ENCODE assay signal across 14 cellular contexts in genomic region chr18:36578871-36579270, GRCh38.
DNase-seq lines count a peak whose midpoint lies in the region; ATAC-seq, FAIRE-seq and TF ChIP-seq lines count a peak whose summit lies in the region.
"Had no signal": no experiment of that assay in that cellular context is flagged by ENCODE, and none has a peak within 500 bp of the region (broad histone marks: within the 10 kb centered on the region; RNA-seq: fewer than 3 reads in every experiment).

No MANE protein-coding gene starts in this region.

- no TSS peak for BruUV-seq in HepG2 (replicated peaks; lab: Mats Ljungman, UMichigan)

- no peak overlapping the region for H2AFZ ChIP-seq in HepG2 (ENCODE audit: low read length)

- TF ChIP-seq CTCF in HepG2 (CRISPR knock-in tag; IDR thresholded peaks at IDR 0.05), result no peak
- TF ChIP-seq CTCF in right lobe of liver (IDR thresholded peaks at IDR 0.05), result no peak
- no peak for TF ChIP-seq CTCF in choroid plexus epithelial cell (conservative IDR thresholded peaks at IDR 0.05; ENCODE audit: low read depth, low read length)
- TF ChIP-seq CTCF in RWPE1 (conservative IDR thresholded peaks at IDR 0.05; ENCODE audit: low read depth), result no peak

- TF ChIP-seq EP300 in HepG2 (IDR thresholded peaks at IDR 0.05; ENCODE audit: low read depth in 2 of 2, low read length in 2 of 2) (no peak), HepG2 (CRISPR knock-in tag; IDR thresholded peaks at IDR 0.05; ENCODE audit: borderline replicate concordance) (no peak)

- no peak overlapping the region; the same call in 1 of the 2 replicates for H3K4me2 ChIP-seq in HepG2 (ENCODE audit: low read depth, low read length)

- H3K27me3 ChIP-seq in HepG2 (ENCODE audit: control insufficient read depth in 1 of 2, insufficient read depth in 2 of 2, low read length in 2 of 2), result no peaks in the 10 kb centered on the region; a peak in 1 of 5 replicates
- H3K27me3 ChIP-seq in right lobe of liver, result no peaks in the 10 kb centered on the region
- H3K27me3 ChIP-seq: suprapubic skin had no signal

- intact Hi-C loops in HepG2 (cut with micrococcal nuclease; ENCODE audit: unreplicated experiment), result no loop called here
- intact Hi-C loops in right lobe of liver (cut with DNase I), result no loop called here

- in situ Hi-C loops in HepG2 (cut with HindIII; ENCODE audit: extremely low pct_ligation_motif_present, low pct_unique_long_range_greater_than_20kb), result loop anchor here (10.0 kb wide), 2 partner anchors 284 to 484 kb away; partner anchors contain the start of gene FHOD3

- FAIRE-seq in HepG2 (lab: Jason Lieb, UNC), result no peak

- ATAC-seq in HepG2 (no peak), right lobe of liver (no peak), GM18511 (IDR thresholded peaks at IDR 0.05; ENCODE audit: unreplicated experiment) (no peak), HG02588 (IDR thresholded peaks at IDR 0.05; ENCODE audit: unreplicated experiment) (no peak), HG03108 (IDR thresholded peaks at IDR 0.05; ENCODE audit: unreplicated experiment) (no peak)
- ATAC-seq: T-helper 17 cell had no signal

- CTCF ChIA-PET in HepG2 (lab: Yijun Ruan, JAX; ENCODE audit: low intra/inter-chr PET ratio, low total read pairs) (no interaction called here), RWPE1 (lab: Yijun Ruan, JAX) (no interaction called here)

- H3K4me3 ChIP-seq in HepG2 (replicated peaks in 1 of 3; ENCODE audit: insufficient read depth in 1 of 3, low read depth in 2 of 3, low read length in 3 of 3) (no peak overlapping the region), right lobe of liver (no peak overlapping the region), choroid plexus epithelial cell (ENCODE audit: low read depth, low read length) (no peak overlapping the region)
- H3K4me3 ChIP-seq: suprapubic skin had no signal

- no peak for TF ChIP-seq RAD21 in HepG2 (CRISPR knock-in tag; IDR thresholded peaks at IDR 0.05)

- TF ChIP-seq POLR2A in HepG2 (IDR thresholded peaks at IDR 0.05; ENCODE audit: insufficient read depth in 1 of 2, low read depth in 2 of 2, low read length in 2 of 2) (no peak), right lobe of liver (IDR thresholded peaks at IDR 0.05) (no peak)

- no peaks in the 10 kb centered on the region for H4K20me1 ChIP-seq in HepG2 (ENCODE audit: insufficient read depth, low read length)

- H3K4me1 ChIP-seq in HepG2 (ENCODE audit: insufficient read depth, low read length), result no peaks in the 10 kb centered on the region
- H3K4me1 ChIP-seq in right lobe of liver, result no peaks in the 10 kb centered on the region

- WGBS in HepG2 (ENCODE audit: low lambda C conversion rate), result 0% methylated on average over 1 of the region's 1 CpG
- 12% methylated on average over 1 of the region's 1 CpG for WGBS in right lobe of liver (ENCODE audit: insufficient coverage, low coverage, low lambda C conversion rate, missing lambda C conversion rate)

- H3K9me3 ChIP-seq in HepG2 (ENCODE audit: low read length), result no peaks in the 10 kb centered on the region
- H3K9me3 ChIP-seq in right lobe of liver, result no peaks in the 10 kb centered on the region
- H3K9me3 ChIP-seq: suprapubic skin had no signal

- POLR2A ChIA-PET in HepG2 (lab: Yijun Ruan, JAX), result no interaction called here
- POLR2A ChIA-PET in RWPE1 (lab: Yijun Ruan, JAX; ENCODE audit: low non-redundant PET), result no interaction called here

- H3K36me3 ChIP-seq in HepG2 (replicated peaks in 1 of 2; ENCODE audit: control insufficient read depth in 1 of 2, insufficient read depth in 2 of 2, low read length in 2 of 2) (no peaks in the 10 kb centered on the region), right lobe of liver (no peaks in the 10 kb centered on the region)
- H3K36me3 ChIP-seq: suprapubic skin had no signal

- no peak overlapping the region for H3K27ac ChIP-seq in HepG2 (ENCODE audit: extremely low read length, insufficient read depth, low read length)
- no peak overlapping the region for H3K27ac ChIP-seq in right lobe of liver
- no peak overlapping the region for H3K27ac ChIP-seq in RWPE1
- H3K27ac ChIP-seq: suprapubic skin had no signal

- DNase-seq in HepG2 (ENCODE audit: low spot score), result no peak
- no peak for DNase-seq in right lobe of liver
- peak; percentile 36 for DNase-seq in choroid plexus epithelial cell (ENCODE audit: low read depth)
- DNase-seq in lung microvascular endothelial cell (ENCODE audit: low read depth in 2 of 2), result peak; percentile 14 to 41
- DNase-seq in RWPE1 (ENCODE audit: low spot score), result no peak
- DNase-seq: Calu3, kidney glomerular epithelial cell, NCI-H2107, NCI-H69, T-helper 17 cell had no signal

- no peaks in the 10 kb centered on the region for H3K79me2 ChIP-seq in HepG2 (ENCODE audit: insufficient read depth, low read length)

- H3K9ac ChIP-seq in HepG2 (ENCODE audit: insufficient read depth, low read depth, low read length), result no peak overlapping the region

TF ChIP-seq in HepG2, 621 proteins besides CTCF, POLR2A, EP300 and RAD21:
- TF ChIP-seq HOXA9 (CRISPR knock-in tag; IDR thresholded peaks at IDR 0.05; ENCODE audit: borderline replicate concordance) (no peak), ATF4 (CRISPR knock-in tag; IDR thresholded peaks at IDR 0.05) (peak in 1 of 2 experiments; percentile 86; a peak in 2 of 4 replicates), CEBPG (CRISPR knock-in tag; IDR thresholded peaks at IDR 0.05) (peak; percentile 15; the same call in 1 of the 2 replicates)

Comparison
In these comparisons a context has a peak if more than half of its experiments do, and no peak if none do; other contexts are left out.
1. DNase-seq: peak in choroid plexus epithelial cell (single experiment) and lung microvascular endothelial cell (2 of 2); none in HepG2 (single experiment), right lobe of liver (0 of 3) and RWPE1 (single experiment).